In the genomic region with DNA sequence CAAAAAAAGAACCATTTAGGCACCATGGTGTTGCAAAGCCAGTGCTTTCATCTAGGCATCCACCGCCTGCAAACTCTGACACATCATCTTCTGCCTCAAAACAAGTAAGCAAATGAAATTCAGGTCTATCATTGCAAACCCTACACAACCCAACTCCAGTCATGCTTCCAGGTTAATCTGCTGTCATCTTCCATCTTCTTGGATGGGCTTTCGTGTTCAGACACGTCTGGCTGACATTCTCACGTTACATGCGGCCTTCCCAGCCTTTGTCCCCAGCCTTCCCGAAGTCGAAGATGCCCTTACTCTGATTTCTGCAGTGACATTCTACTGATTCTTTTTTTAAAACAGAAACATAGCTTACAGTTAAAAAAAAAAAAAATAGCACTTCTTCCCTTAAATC, we compare ENCODE assay signal across 22 cellular contexts. TPM values are rescaled to one million over a fixed set of nuclear protein-coding genes. Genes with fewer than 3 reads are reported as not detected.
DNase-seq lines count a peak whose midpoint lies in the region; ATAC-seq, FAIRE-seq and TF ChIP-seq lines count a peak whose summit lies in the region.
"Had no signal": no experiment of that assay in that cellular context is flagged by ENCODE, and none has a peak within 500 bp of the region (broad histone marks: within the 10 kb centered on the region; RNA-seq: fewer than 3 reads in every experiment).

No MANE protein-coding gene starts in this region.

- H3K36me3 Mint-ChIP-seq in CD4-positive, CD25-positive, alpha-beta regulatory T cell = peaks cover 24% of the 10 kb centered on the region
- H3K36me3 Mint-ChIP-seq in astrocyte (ENCODE audit: low read depth, unreplicated experiment) = peaks cover 18% of the 10 kb centered on the region
- peaks cover 0 to 17% (median 3%) of the 10 kb centered on the region in 5 donors for H3K36me3 Mint-ChIP-seq in naive thymus-derived CD4-positive, alpha-beta T cell

- H3K9ac ChIP-seq in astrocyte (ENCODE audit: low read length) = no peak overlapping the region

- H3K27ac Mint-ChIP-seq in CD4-positive, CD25-positive, alpha-beta regulatory T cell = peak overlapping the region; percentile 90 to 98 (median 95)
- peak overlapping the region; percentile 77 for H3K27ac Mint-ChIP-seq in astrocyte (ENCODE audit: unreplicated experiment)
- H3K27ac Mint-ChIP-seq in naive thymus-derived CD4-positive, alpha-beta T cell = peak overlapping the region; percentile 12 to 98 (median 92)

- H3K4me3 Mint-ChIP-seq in CD4-positive, CD25-positive, alpha-beta regulatory T cell = peak overlapping the region; percentile 77 to 92 (median 86)
- H3K4me3 Mint-ChIP-seq in astrocyte (ENCODE audit: unreplicated experiment) = peak overlapping the region; percentile 18
- peak overlapping the region; percentile 57 to 98 (median 79) for H3K4me3 Mint-ChIP-seq in naive thymus-derived CD4-positive, alpha-beta T cell

- TF ChIP-seq CTCF in astrocyte (IDR thresholded peaks at IDR 0.05; ENCODE audit: insufficient read depth, low read depth, low read length) = no peak

- no peaks in the 10 kb centered on the region for H3K27me3 ChIP-seq in CD4-positive, CD25-positive, alpha-beta regulatory T cell (ENCODE audit: control insufficient read depth, insufficient read depth, low read length)
- H3K27me3 ChIP-seq in astrocyte (ENCODE audit: insufficient read depth, low read length) = no peaks in the 10 kb centered on the region
- H3K27me3 ChIP-seq in naive thymus-derived CD4-positive, alpha-beta T cell (ENCODE audit: control insufficient read depth in 2 of 2, insufficient read depth in 2 of 2, low read length in 2 of 2) = no peaks in the 10 kb centered on the region
- H3K27me3 ChIP-seq: heart left ventricle, right lobe of liver had no signal

- peaks cover 35 to 90% (median 78%) of the 10 kb centered on the region in 4 donors for H3K4me1 Mint-ChIP-seq in CD4-positive, CD25-positive, alpha-beta regulatory T cell
- peaks cover 78% of the 10 kb centered on the region for H3K4me1 Mint-ChIP-seq in astrocyte (ENCODE audit: low read depth, unreplicated experiment)
- peaks cover 83 to 96% (median 89%) of the 10 kb centered on the region in 7 donors for H3K4me1 Mint-ChIP-seq in naive thymus-derived CD4-positive, alpha-beta T cell

- intact Hi-C loops in naive thymus-derived CD4-positive, alpha-beta T cell (cut with micrococcal nuclease) = no loop called here

- peaks cover 99% of the 10 kb centered on the region for H3K4me1 ChIP-seq in CD4-positive, CD25-positive, alpha-beta regulatory T cell (ENCODE audit: control insufficient read depth, insufficient read depth, low read length, poor library complexity, severe bottlenecking)
- H3K4me1 ChIP-seq in astrocyte (ENCODE audit: insufficient read depth, low read length) = peaks cover 35% of the 10 kb centered on the region
- H3K4me1 ChIP-seq in naive thymus-derived CD4-positive, alpha-beta T cell (ENCODE audit: control insufficient read depth in 2 of 2, insufficient read depth in 2 of 2, low read length in 2 of 2) = peaks cover 78 to 91% of the 10 kb centered on the region in 2 donors

- no peak overlapping the region for H3K4me2 ChIP-seq in astrocyte (ENCODE audit: low read length)
- H3K4me2 ChIP-seq: PC-9 had no signal

- DNase-seq in CD4-positive, CD25-positive, alpha-beta regulatory T cell = no peak
- no peak for DNase-seq in HEK293T (ENCODE audit: extremely low spot score)
- DNase-seq in astrocyte (ENCODE audit: low read depth) = no peak
- DNase-seq in naive thymus-derived CD4-positive, alpha-beta T cell = no peak
- no peak for DNase-seq in inferior parietal cortex (ENCODE audit: extremely low spot score)
- no peak for DNase-seq in HuH-7 (ENCODE audit: low spot score)
- DNase-seq: activated CD4-positive, CD25-positive, alpha-beta regulatory T cell treated with anti-CD3 and anti-CD28 coated beads, Interleukin-2, amount 50 U/mL, for 72 hours; activated T-cell treated with anti-CD3 and anti-CD28 coated beads, Interleukin-2, amount 50 U/mL, for 48 hours; C1 segment of cervical spinal cord; GOT3; heart left ventricle; left cardiac atrium; MV-4-11; naive B cell; NCI-H2227 treated with DMSO at 0.1 percent for 48 hours; PC-9; right lobe of liver; stimulated activated CD4-positive, alpha-beta T cell treated with anti-CD3 and anti-CD28 coated beads, Interleukin-4, amount 100 ng/mL, for 4 hours; stimulated activated naive CD4-positive, alpha-beta T cell treated with Interleukin-2 at 50 U/mL for 16 hours had no signal

- no peaks in the 10 kb centered on the region for H3K27me3 Mint-ChIP-seq in CD4-positive, CD25-positive, alpha-beta regulatory T cell
- H3K27me3 Mint-ChIP-seq in astrocyte (ENCODE audit: low read depth, unreplicated experiment) = no peaks in the 10 kb centered on the region
- no peaks in the 10 kb centered on the region for H3K27me3 Mint-ChIP-seq in naive thymus-derived CD4-positive, alpha-beta T cell
- H3K27me3 Mint-ChIP-seq: naive B cell had no signal

- peak overlapping the region; percentile 97 for H3K27ac ChIP-seq in CD4-positive, CD25-positive, alpha-beta regulatory T cell (ENCODE audit: insufficient read depth, low read length, poor library complexity, severe bottlenecking)
- no peak overlapping the region for H3K27ac ChIP-seq in astrocyte (ENCODE audit: low read depth, low read length)
- H3K27ac ChIP-seq in naive thymus-derived CD4-positive, alpha-beta T cell (ENCODE audit: low read depth, low read length) = peak overlapping the region; percentile 2
- H3K27ac ChIP-seq: PC-9, right lobe of liver had no signal

- no peak overlapping the region for H2AFZ ChIP-seq in astrocyte (ENCODE audit: low read depth, low read length)
- H2AFZ ChIP-seq: PC-9 had no signal

- POLR2A ChIA-PET in HEK293T (lab: Yijun Ruan, JAX) = no interaction called here
- POLR2A ChIA-PET in naive thymus-derived CD4-positive, alpha-beta T cell (lab: Charles Lee) = interaction anchor here (0.6 to 4.6 kb wide), 12 partner anchors 8 to 113 kb away, joined by 3 to 17 read pairs (median 4); partner anchors contain the start of gene SPG7

- H4K20me1 ChIP-seq in astrocyte (ENCODE audit: insufficient read depth, low read length) = peaks cover 96% of the 10 kb centered on the region

- ATAC-seq in CD4-positive, CD25-positive, alpha-beta regulatory T cell (ENCODE audit: low read depth in 2 of 2) = no peak
- ATAC-seq in naive thymus-derived CD4-positive, alpha-beta T cell = no peak
- ATAC-seq in HG03432 (IDR thresholded peaks at IDR 0.05; ENCODE audit: unreplicated experiment) (no peak), GM21619 (IDR thresholded peaks at IDR 0.05; ENCODE audit: unreplicated experiment) (no peak)
- ATAC-seq: left cardiac atrium had no signal

- H3K9me3 ChIP-seq in CD4-positive, CD25-positive, alpha-beta regulatory T cell (ENCODE audit: control insufficient read depth in 2 of 2, low read length in 2 of 2) = no peaks in the 10 kb centered on the region
- no peaks in the 10 kb centered on the region for H3K9me3 ChIP-seq in astrocyte (ENCODE audit: insufficient read depth, low read depth, low read length)
- H3K9me3 ChIP-seq in naive thymus-derived CD4-positive, alpha-beta T cell (ENCODE audit: control insufficient read depth in 2 of 3, low read length in 3 of 3) = no peaks in the 10 kb centered on the region
- H3K9me3 ChIP-seq: heart left ventricle, right lobe of liver had no signal

- peaks cover 100% of the 10 kb centered on the region for H3K79me2 ChIP-seq in astrocyte (ENCODE audit: insufficient read depth, low read length)

- CTCF ChIA-PET in HEK293T (lab: Yijun Ruan, JAX) = no interaction called here
- CTCF ChIA-PET in naive thymus-derived CD4-positive, alpha-beta T cell (lab: Charles Lee) = no interaction called here

- no peak for FAIRE-seq in astrocyte (lab: Jason Lieb, UNC)
- FAIRE-seq: GM19239 had no signal

- H3K9me3 Mint-ChIP-seq in CD4-positive, CD25-positive, alpha-beta regulatory T cell = no peaks in the 10 kb centered on the region
- no peaks in the 10 kb centered on the region for H3K9me3 Mint-ChIP-seq in astrocyte (ENCODE audit: unreplicated experiment)
- peaks cover 0 to 3% (median 0%) of the 10 kb centered on the region in 11 donors for H3K9me3 Mint-ChIP-seq in naive thymus-derived CD4-positive, alpha-beta T cell
- H3K9me3 Mint-ChIP-seq: naive B cell had no signal

- H3K4me3 ChIP-seq in CD4-positive, CD25-positive, alpha-beta regulatory T cell (ENCODE audit: low read depth, low read length) = peak overlapping the region; percentile 45
- no peak overlapping the region for H3K4me3 ChIP-seq in astrocyte (ENCODE audit: insufficient read depth, low read depth, low read length)
- H3K4me3 ChIP-seq in naive thymus-derived CD4-positive, alpha-beta T cell (ENCODE audit: low read length) = no peak overlapping the region
- H3K4me3 ChIP-seq: heart left ventricle, PC-9, right lobe of liver had no signal

- H3K36me3 ChIP-seq in CD4-positive, CD25-positive, alpha-beta regulatory T cell (ENCODE audit: control insufficient read depth, insufficient read depth, low read length) = no peaks in the 10 kb centered on the region
- H3K36me3 ChIP-seq in astrocyte (ENCODE audit: insufficient read depth, low read length) = no peaks in the 10 kb centered on the region
- no peaks in the 10 kb centered on the region for H3K36me3 ChIP-seq in naive thymus-derived CD4-positive, alpha-beta T cell (ENCODE audit: control insufficient read depth in 2 of 3, insufficient read depth in 3 of 3, low read length in 3 of 3)
- H3K36me3 ChIP-seq: right lobe of liver had no signal

TF ChIP-seq in HEK293T, 16 proteins besides CTCF, POLR2A, EP300 and RAD21:
- TF ChIP-seq, protein P1, sequence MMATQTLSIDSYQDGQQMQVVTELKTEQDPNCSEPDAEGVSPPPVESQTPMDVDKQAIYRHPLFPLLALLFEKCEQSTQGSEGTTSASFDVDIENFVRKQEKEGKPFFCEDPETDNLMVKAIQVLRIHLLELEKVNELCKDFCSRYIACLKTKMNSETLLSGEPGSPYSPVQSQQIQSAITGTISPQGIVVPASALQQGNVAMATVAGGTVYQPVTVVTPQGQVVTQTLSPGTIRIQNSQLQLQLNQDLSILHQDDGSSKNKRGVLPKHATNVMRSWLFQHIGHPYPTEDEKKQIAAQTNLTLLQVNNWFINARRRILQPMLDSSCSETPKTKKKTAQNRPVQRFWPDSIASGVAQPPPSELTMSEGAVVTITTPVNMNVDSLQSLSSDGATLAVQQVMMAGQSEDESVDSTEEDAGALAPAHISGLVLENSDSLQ (IDR thresholded peaks at IDR 0.05) = peak; percentile 26; the same call in 1 of the 2 replicates
- no peak for TF ChIP-seq CTBP1 (IDR thresholded peaks at IDR 0.05; ENCODE audit: borderline replicate concordance)
TF ChIP-seq in HEK293T: peak in this region for 1.

RNA-seq across cellular contexts. Expression of gene ANKRD11, which starts 8.8 kb away (rescaled TPM):
- total RNA-seq in CD4-positive, CD25-positive, alpha-beta regulatory T cell = 323 TPM
- 10 to 100 TPM in 3 of 4 donors, 1 to 10 TPM in 1; 8.7 to 19.4 (median 14.3) TPM for polyA plus RNA-seq in CD4-positive, CD25-positive, alpha-beta regulatory T cell
- total RNA-seq in astrocyte = 213 TPM in 2 replicates
- total RNA-seq in naive thymus-derived CD4-positive, alpha-beta T cell = 100 to 1,000 TPM; 178 to 254 (median 240) TPM
- polyA plus RNA-seq in naive thymus-derived CD4-positive, alpha-beta T cell = 10 to 100 TPM in 1 of 2 donors, 1 to 10 TPM in 1; 8.7 to 28.4 TPM

RNA-seq across cellular contexts. Expression of gene SPG7, which starts 26.6 kb away (rescaled TPM):
- total RNA-seq in CD4-positive, CD25-positive, alpha-beta regulatory T cell = 184 TPM
- polyA plus RNA-seq in CD4-positive, CD25-positive, alpha-beta regulatory T cell = 10 to 100 TPM; 34.4 to 41.4 (median 38.1) TPM
- 86.5 and 96.1 TPM in 2 replicates for total RNA-seq in astrocyte
- 100 to 1,000 TPM; 129 to 181 (median 170) TPM for total RNA-seq in naive thymus-derived CD4-positive, alpha-beta T cell
- 10 to 100 TPM; 48.6 to 56.6 TPM for polyA plus RNA-seq in naive thymus-derived CD4-positive, alpha-beta T cell

Comparison
In these comparisons a context has a peak if more than half of its experiments do, and no peak if none do; other contexts are left out.
1. H3K4me3 Mint-ChIP-seq: peak in every context shown above with its lines; median percentile 86 in CD4-positive, CD25-positive, alpha-beta regulatory T cell; 79 in naive thymus-derived CD4-positive, alpha-beta T cell; 18 in astrocyte.